ENCODE assay signal across 8 cellular contexts in the genomic region with DNA sequence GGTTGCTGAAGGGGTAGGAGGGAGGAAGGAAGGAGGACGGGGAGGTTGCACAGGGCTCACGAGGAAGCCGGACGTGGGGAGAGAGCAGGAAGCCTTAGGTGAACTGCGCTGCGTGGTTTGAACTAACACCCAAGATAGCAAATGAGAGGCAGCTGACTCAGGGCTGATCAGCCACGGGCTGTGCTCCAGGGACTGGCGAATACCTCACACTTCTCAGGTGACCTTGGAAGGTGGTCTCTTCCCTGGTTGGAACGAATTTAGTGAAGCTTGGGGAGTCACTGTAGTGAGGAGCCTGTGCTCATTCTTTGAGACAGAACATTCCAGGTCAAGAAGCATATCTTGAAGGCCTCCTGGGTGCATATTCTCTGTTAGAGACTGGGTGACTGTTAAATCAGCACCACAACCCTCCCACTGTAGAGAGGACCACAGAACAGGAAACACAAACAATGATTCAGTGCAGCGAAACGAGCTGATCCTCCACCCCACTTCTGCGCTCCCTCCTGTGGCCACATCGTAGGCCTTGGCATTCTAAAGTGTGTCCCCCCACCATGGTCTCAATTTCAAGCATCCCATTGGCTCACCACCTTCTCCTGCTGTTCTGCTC. TPM values are rescaled to one million over a fixed set of nuclear protein-coding genes. Genes with fewer than 3 reads are reported as not detected.
DNase-seq lines count a peak whose midpoint lies in the region; ATAC-seq and TF ChIP-seq lines count a peak whose summit lies in the region.

No MANE protein-coding gene starts in this region.

- peak; percentile 34 for TF ChIP-seq CTCF in AG04449 (IDR thresholded peaks at IDR 0.05; ENCODE audit: insufficient read depth, low read length, missing control alignments)

- ATAC-seq in HG02759 (IDR thresholded peaks at IDR 0.05; ENCODE audit: unreplicated experiment) (peak; percentile 56), HG03457 (IDR thresholded peaks at IDR 0.05; ENCODE audit: unreplicated experiment) (no peak), GM21723 (IDR thresholded peaks at IDR 0.05; ENCODE audit: unreplicated experiment) (no peak), HG02763 (IDR thresholded peaks at IDR 0.05; ENCODE audit: unreplicated experiment) (no peak)

- H3K4me2 ChIP-seq in skeletal muscle satellite cell (ENCODE audit: low read length), result peak overlapping the region; percentile 72

- H3K9me3 Mint-ChIP-seq in dendritic cell treated with granulocyte-macrophage colony-stimulating factor and Interleukin-4, amounts not matched to agents 40 ng/mL and 50 ng/mL, for 4 days, result no peaks in the 10 kb centered on the region

- H3K4me1 ChIP-seq in skeletal muscle satellite cell (ENCODE audit: control insufficient read depth, insufficient read depth, low read length), result peaks cover 68% of the 10 kb centered on the region

- H3K27me3 Mint-ChIP-seq in dendritic cell treated with granulocyte-macrophage colony-stimulating factor and Interleukin-4, amounts not matched to agents 40 ng/mL and 50 ng/mL, for 4 days, result peaks cover 48% of the 10 kb centered on the region

- H3K4me3 Mint-ChIP-seq in dendritic cell treated with granulocyte-macrophage colony-stimulating factor and Interleukin-4, amounts not matched to agents 40 ng/mL and 50 ng/mL, for 4 days, result no peak overlapping the region

- DNase-seq in AG04449 (ENCODE audit: low read depth, low spot score), result peak; percentile 19
- DNase-seq in activated CD4-positive, CD25-positive, alpha-beta regulatory T cell treated with anti-CD3 and anti-CD28 coated beads, Interleukin-2, amount 50 U/mL, for 72 hours, result peak; percentile 55

- peaks cover 5% of the 10 kb centered on the region for H3K27me3 ChIP-seq in skeletal muscle satellite cell (ENCODE audit: control insufficient read depth, insufficient read depth, low read length)

- H3K4me1 Mint-ChIP-seq in dendritic cell treated with granulocyte-macrophage colony-stimulating factor and Interleukin-4, amounts not matched to agents 40 ng/mL and 50 ng/mL, for 4 days (ENCODE audit: low read depth), result peaks cover 59% of the 10 kb centered on the region

- CTCF ChIA-PET in AG04449 (lab: Yijun Ruan, JAX), result no interaction called here

- intact Hi-C loops in dendritic cell treated with granulocyte-macrophage colony-stimulating factor and Interleukin-4, amounts not matched to agents 40 ng/mL and 50 ng/mL, for 4 days (cut with micrococcal nuclease), result loop anchor here (5.0 kb wide), 1 partner anchor 53 kb away; no protein-coding TSS in a partner anchor

- H3K9ac ChIP-seq in skeletal muscle satellite cell (ENCODE audit: low read depth, low read length), result peak overlapping the region; percentile 5

- no peaks in the 10 kb centered on the region for H3K36me3 ChIP-seq in skeletal muscle satellite cell (ENCODE audit: insufficient read depth, low read length)

- no peak overlapping the region for H3K4me3 ChIP-seq in AG04449 (ENCODE audit: low read depth, low read length)
- peak overlapping the region; percentile 13 for H3K4me3 ChIP-seq in skeletal muscle satellite cell (ENCODE audit: low read length)

- no peaks in the 10 kb centered on the region for H3K36me3 Mint-ChIP-seq in dendritic cell treated with granulocyte-macrophage colony-stimulating factor and Interleukin-4, amounts not matched to agents 40 ng/mL and 50 ng/mL, for 4 days (ENCODE audit: low read depth)

- H3K27ac Mint-ChIP-seq in dendritic cell treated with granulocyte-macrophage colony-stimulating factor and Interleukin-4, amounts not matched to agents 40 ng/mL and 50 ng/mL, for 4 days, result peak overlapping the region; percentile 47

- POLR2A ChIA-PET in AG04449 (lab: Yijun Ruan, JAX), result interaction anchor here (1.0 kb wide), 1 partner anchor 56 kb away, joined by 3 read pairs; no protein-coding TSS in a partner anchor

- H3K9me3 ChIP-seq in skeletal muscle satellite cell (replicated peaks; ENCODE audit: low read length), result no peaks in the 10 kb centered on the region

RNA-seq across cellular contexts. Expression of gene TOGARAM2, which starts 33.8 kb away (rescaled TPM):
- 0.22 and 0.25 TPM in 2 replicates for total RNA-seq in skeletal muscle satellite cell (2012; rRNA removed)

RNA-seq across cellular contexts. Expression of gene PCARE, which starts 59.4 kb away (rescaled TPM):
- total RNA-seq in skeletal muscle satellite cell (2012; rRNA removed), result not detected in 2 replicates
